Comparison of ENCODE assay signal across 16 cellular contexts in the genomic region with DNA sequence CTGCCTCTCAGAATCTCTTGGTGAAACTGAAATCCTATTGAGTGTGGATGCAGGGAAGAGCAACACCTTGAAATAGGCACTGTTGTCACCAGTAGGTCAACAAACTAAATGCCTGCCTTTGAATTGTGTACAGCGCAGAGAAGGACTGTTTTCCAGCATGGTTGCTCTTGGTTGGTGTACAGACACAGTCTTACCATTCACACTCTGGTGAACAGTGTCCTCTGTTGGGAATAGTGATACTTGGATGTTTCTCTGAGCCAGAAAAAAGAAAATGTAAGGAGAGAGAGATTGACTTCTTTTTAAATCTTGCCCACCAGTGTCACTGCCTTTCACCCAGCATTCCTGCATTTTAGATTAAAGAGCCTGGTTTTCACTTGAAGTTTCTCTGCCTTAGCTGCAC.
A peak's percentile ranks its signal among the peaks of the same experiment; 100 is the strongest.
DNase-seq lines count a peak whose midpoint lies in the region; ATAC-seq and TF ChIP-seq lines count a peak whose summit lies in the region.
"Had no signal": no experiment of that assay in that cellular context is flagged by ENCODE, and none has a peak within 500 bp of the region (broad histone marks: within the 10 kb centered on the region; RNA-seq: fewer than 3 reads in every experiment).

No MANE protein-coding gene starts in this region.

- in situ Hi-C loops in brain microvascular endothelial cell (cut with HindIII; ENCODE audit: low pct_ligation_motif_present, low sequenced_read_pairs): no loop called here

- intact Hi-C loops in heart right ventricle (cut with DNase I) (loop anchor here in 5 of 10 donors (5.0 to 10.0 kb wide), 3 partner anchors 252 to 362 kb away; a partner anchor contains a TSS), cardiac septum (cut with DNase I) (no loop called here), left lung (cut with DNase I) (no loop called here), upper lobe of right lung (cut with DNase I) (no loop called here)

- DNase-seq in heart right ventricle (no peak), cardiac septum (ENCODE audit: low spot score) (no peak), brain microvascular endothelial cell (peak; percentile 18), left lung (no peak), upper lobe of right lung (no peak), NCI-H1092 treated with DMSO at 0.1 percent for 48 hours (lab: John Stamatoyannopoulos, UW) (no peak), SIG-M5 (lab: John Stamatoyannopoulos, UW) (no peak), foreskin melanocyte (no peak)
- DNase-seq: activated CD8-positive, alpha-beta memory T cell treated with anti-CD3 and anti-CD28 coated beads, Interleukin-2, amount 50 U/mL, for 48 hours; amniotic stem cell; erythroblast; left cardiac atrium; NCI-H1694; OCI-M1; pancreas had no signal

- no peak overlapping the region for H3K4me3 ChIP-seq in heart right ventricle
- no peak overlapping the region for H3K4me3 ChIP-seq in brain microvascular endothelial cell (ENCODE audit: low read depth, low read length)
- H3K4me3 ChIP-seq in left lung: no peak overlapping the region
- H3K4me3 ChIP-seq in upper lobe of right lung: no peak overlapping the region
- H3K4me3 ChIP-seq: pancreas, suprapubic skin had no signal

- WGBS in heart right ventricle, 2 donors: 92 to 96% methylated on average over 1 of the region's 1 CpG

- TF ChIP-seq CTCF in heart right ventricle (IDR thresholded peaks at IDR 0.05) (peak in 6 of 9 donors; percentile 22 to 60 (median 42)), brain microvascular endothelial cell (IDR thresholded peaks at IDR 0.05; ENCODE audit: low read depth, low read length, missing control alignments) (peak; percentile 50), left lung (IDR thresholded peaks at IDR 0.05) (no peak), upper lobe of right lung (IDR thresholded peaks at IDR 0.05) (peak; percentile 20)

- no peak overlapping the region for H3K27ac ChIP-seq in heart right ventricle
- no peak overlapping the region for H3K27ac ChIP-seq in brain microvascular endothelial cell
- no peak overlapping the region for H3K27ac ChIP-seq in left lung
- no peak overlapping the region for H3K27ac ChIP-seq in upper lobe of right lung
- H3K27ac ChIP-seq: pancreas, suprapubic skin had no signal

- H3K4me1 ChIP-seq in heart right ventricle (no peaks in the 10 kb centered on the region), left lung (no peaks in the 10 kb centered on the region), upper lobe of right lung (no peaks in the 10 kb centered on the region)
- H3K4me1 ChIP-seq: pancreas had no signal

- ATAC-seq in heart right ventricle (peak in 5 of 8 donors; percentile 44 to 73 (median 63)), left lung (peak; percentile 42), upper lobe of right lung (peak; percentile 49)

- H3K36me3 ChIP-seq in heart right ventricle (peaks cover 0 to 52% (median 19%) of the 10 kb centered on the region in 9 donors), brain microvascular endothelial cell (replicated peaks) (peaks cover 12% of the 10 kb centered on the region), left lung (peaks cover 0 to 29% of the 10 kb centered on the region in 2 donors), upper lobe of right lung (peaks cover 24% of the 10 kb centered on the region)

- no peaks in the 10 kb centered on the region for H3K27me3 ChIP-seq in heart right ventricle
- H3K27me3 ChIP-seq in brain microvascular endothelial cell (replicated peaks): no peaks in the 10 kb centered on the region
- H3K27me3 ChIP-seq in left lung: no peaks in the 10 kb centered on the region
- H3K27me3 ChIP-seq in upper lobe of right lung: no peaks in the 10 kb centered on the region
- H3K27me3 ChIP-seq: pancreas, suprapubic skin had no signal

- H3K9me3 ChIP-seq in heart right ventricle (no peaks in the 10 kb centered on the region), left lung (no peaks in the 10 kb centered on the region), upper lobe of right lung (no peaks in the 10 kb centered on the region)
- H3K9me3 ChIP-seq: pancreas, suprapubic skin had no signal

Comparison
In these comparisons a context has a peak if more than half of its experiments do, and no peak if none do; other contexts are left out.
1. CTCF ChIP-seq: peak in heart right ventricle (6 of 9), brain microvascular endothelial cell (single experiment) and upper lobe of right lung (single experiment); none in left lung (0 of 2).
2. Peak in every context shown above with its lines, with median percentiles within 50 percentile points of each other: ATAC-seq.